ENCODE assay signal across 20 cellular contexts in the genomic region with DNA sequence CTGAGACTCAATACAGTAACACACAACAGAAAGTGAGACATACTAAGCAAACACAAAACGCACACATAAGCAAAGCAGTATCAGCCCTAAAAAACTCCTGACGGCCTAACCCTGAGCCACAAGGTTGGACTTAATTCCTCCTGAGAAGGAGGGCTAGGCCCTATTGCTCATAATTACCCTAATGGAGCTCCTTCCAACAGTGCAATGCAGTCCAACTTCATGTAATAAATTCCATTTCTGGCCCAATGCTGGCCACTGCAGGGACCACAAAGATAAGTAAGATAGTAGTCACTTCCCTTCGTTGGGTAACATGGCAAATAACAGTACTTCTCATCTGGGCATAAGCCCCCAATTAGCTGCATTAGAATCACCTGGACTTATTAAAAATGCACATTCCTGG. TPM values are rescaled to one million over a fixed set of nuclear protein-coding genes. Genes with fewer than 3 reads are reported as not detected.
DNase-seq lines count a peak whose midpoint lies in the region; ATAC-seq, FAIRE-seq and TF ChIP-seq lines count a peak whose summit lies in the region.
"Had no signal": no experiment of that assay in that cellular context is flagged by ENCODE, and none has a peak within 500 bp of the region (broad histone marks: within the 10 kb centered on the region; RNA-seq: fewer than 3 reads in every experiment).

No MANE protein-coding gene starts in this region.

- CTCF ChIA-PET in K562 (lab: Yijun Ruan, JAX; ENCODE audit: low intra/inter-chr PET ratio) = no interaction called here

- H3K27me3 ChIP-seq in Loucy (ENCODE audit: insufficient read depth, low read length, poor library complexity, severe bottlenecking) (no peaks in the 10 kb centered on the region), K562 (ENCODE audit: control insufficient read depth in 2 of 2, insufficient read depth in 2 of 2, low read length in 2 of 2) (no peaks in the 10 kb centered on the region), hepatocyte (no peaks in the 10 kb centered on the region)

- no peak for TF ChIP-seq CTCF in Loucy (conservative IDR thresholded peaks at IDR 0.05; ENCODE audit: low read length)
- no peak for TF ChIP-seq CTCF in K562 (IDR thresholded peaks at IDR 0.05 in 2 of 3, conservative IDR thresholded peaks at IDR 0.05 in 1 of 3; ENCODE audit: insufficient read depth in 2 of 3, low read depth in 1 of 3, low read length in 3 of 3)
- TF ChIP-seq CTCF in hepatocyte (IDR thresholded peaks at IDR 0.05; ENCODE audit: poor library complexity) = no peak

- WGBS in K562 (ENCODE audit: insufficient coverage, low coverage, missing lambda C conversion rate) = 76% methylated on average over 3 of the region's 3 CpGs
- 90% methylated on average over 3 of the region's 3 CpGs for WGBS in hepatocyte (ENCODE audit: low lambda C conversion rate, missing lambda C conversion rate)

- H3K9me2 ChIP-seq in Loucy (replicated peaks; ENCODE audit: low read depth, low read length) (no peaks in the 10 kb centered on the region), hepatocyte (replicated peaks; ENCODE audit: insufficient read depth) (no peaks in the 10 kb centered on the region)

- BruUV-seq in K562 (replicated peaks; lab: Mats Ljungman, UMichigan) = no TSS peak

- H3K27ac ChIP-seq in K562 (ENCODE audit: extremely low read depth, low read depth, low read length) = no peak overlapping the region
- no peak overlapping the region for H3K27ac ChIP-seq in hepatocyte
- H3K27ac ChIP-seq: PC-9, SK-N-MC had no signal

- H3K4me2 ChIP-seq in Loucy (ENCODE audit: low read depth, low read length, poor library complexity, severe bottlenecking) (peak overlapping the region; percentile 7), K562 (ENCODE audit: insufficient read depth, low read length) (no peak overlapping the region), hepatocyte (no peak overlapping the region)
- H3K4me2 ChIP-seq: PC-9 had no signal

- intact Hi-C loops in K562 (cut with micrococcal nuclease) = no loop called here

- no peak overlapping the region for H3K4me3 ChIP-seq in Loucy (ENCODE audit: low read length, poor library complexity, severe bottlenecking)
- no peak overlapping the region for H3K4me3 ChIP-seq in K562
- H3K4me3 ChIP-seq in hepatocyte = no peak overlapping the region
- H3K4me3 ChIP-seq: PC-9, SK-N-MC had no signal

- in situ Hi-C loops in K562 (cut with MboI) = no loop called here

- no peaks in the 10 kb centered on the region for H3K9me1 ChIP-seq in K562 (ENCODE audit: control insufficient read depth, insufficient read depth, low read length)

- no peaks in the 10 kb centered on the region for H4K20me1 ChIP-seq in Loucy (ENCODE audit: insufficient read depth, low read length, poor library complexity, severe bottlenecking)
- peaks cover 3% of the 10 kb centered on the region; the same call in 1 of the 2 replicates for H4K20me1 ChIP-seq in K562 (replicated peaks; ENCODE audit: control insufficient read depth, insufficient read depth, low read length)
- H4K20me1 ChIP-seq in hepatocyte (ENCODE audit: insufficient read depth, poor library complexity, severe bottlenecking) = no peaks in the 10 kb centered on the region

- TF ChIP-seq EP300 in K562 (IDR thresholded peaks at IDR 0.05; ENCODE audit: low read length) = no peak

- no peak for TF ChIP-seq RAD21 in K562 (CRISPR knock-in tag; conservative IDR thresholded peaks at IDR 0.05 in 1 of 2, IDR thresholded peaks at IDR 0.05 in 1 of 2)

- H3F3A ChIP-seq in Loucy (ENCODE audit: low read depth) = no peaks in the 10 kb centered on the region

- peaks cover 28% of the 10 kb centered on the region for H3K4me1 ChIP-seq in Loucy (ENCODE audit: insufficient read depth, low read length, poor library complexity, severe bottlenecking)
- peaks cover 3 to 4% of the 10 kb centered on the region in 2 experiments; a peak in 2 of 5 replicates for H3K4me1 ChIP-seq in K562 (replicated peaks in 1 of 2; ENCODE audit: control insufficient read depth in 2 of 2, insufficient read depth in 2 of 2, low read length in 2 of 2)
- H3K4me1 ChIP-seq in hepatocyte (ENCODE audit: insufficient read depth) = peaks cover 3% of the 10 kb centered on the region

- peaks cover 31% of the 10 kb centered on the region for H3K79me2 ChIP-seq in Loucy (ENCODE audit: insufficient read depth, low read length)
- H3K79me2 ChIP-seq in K562 (ENCODE audit: control insufficient read depth, insufficient read depth, low read length) = peaks cover 20% of the 10 kb centered on the region
- H3K79me2 ChIP-seq in hepatocyte = peaks cover 73% of the 10 kb centered on the region

- no peak for FAIRE-seq in K562 (lab: Jason Lieb, UNC)
- FAIRE-seq: H54 had no signal

- H3K9me3 ChIP-seq in Loucy (ENCODE audit: insufficient read depth, low read depth, low read length) (no peaks in the 10 kb centered on the region), K562 (replicated peaks; ENCODE audit: control insufficient read depth, insufficient read depth, low read depth, low read length) (no peaks in the 10 kb centered on the region), hepatocyte (ENCODE audit: low read depth) (no peaks in the 10 kb centered on the region)

- H3K36me3 ChIP-seq in Loucy (ENCODE audit: insufficient read depth, low read length) = no peaks in the 10 kb centered on the region; the same call in 1 of the 2 replicates
- H3K36me3 ChIP-seq in K562 (ENCODE audit: control insufficient read depth, insufficient read depth, low read length) = no peaks in the 10 kb centered on the region
- no peaks in the 10 kb centered on the region for H3K36me3 ChIP-seq in hepatocyte (replicated peaks; ENCODE audit: insufficient read depth, low read depth)

- TF ChIP-seq POLR2A in K562 (conservative IDR thresholded peaks at IDR 0.05) = no peak

- POLR2A ChIA-PET in K562 (lab: Yijun Ruan, JAX) = interaction anchor here (0.8 kb wide), 1 partner anchor 16 kb away, joined by 3 read pairs; no protein-coding TSS in a partner anchor

- peak; percentile 19 for DNase-seq in NCI-H82 (lab: John Stamatoyannopoulos, UW)
- DNase-seq in NCI-H82 treated with DMSO at 0.1 percent for 48 hours (lab: John Stamatoyannopoulos, UW; ENCODE audit: unreplicated experiment) = no peak
- DNase-seq in K562 (ENCODE audit: extremely low read depth in 1 of 4, low spot score in 3 of 4) = no peak
- DNase-seq in AG08395 (ENCODE audit: low spot score) = no peak
- no peak for DNase-seq in left lobe of liver (ENCODE audit: low spot score)
- no peak for DNase-seq in hepatocyte (ENCODE audit: low spot score)
- DNase-seq: 8988T, Calu3, DND-41, Karpas-422, NCI-H146, NCI-H2081 treated with DMSO at 0.1 percent for 48 hours, NCI-H2227 treated with DMSO at 0.1 percent for 48 hours, NCI-H526, PC-9, T-helper 1 cell had no signal

- H2AFZ ChIP-seq in Loucy (ENCODE audit: low read length) (no peak overlapping the region), K562 (ENCODE audit: low read depth, low read length) (no peak overlapping the region), hepatocyte (no peak overlapping the region)
- H2AFZ ChIP-seq: PC-9 had no signal

- ATAC-seq in K562 (no peak), HG03342 (IDR thresholded peaks at IDR 0.05; ENCODE audit: unreplicated experiment) (no peak), left lobe of liver (no peak)

- no peak overlapping the region for H3K9ac ChIP-seq in Loucy (ENCODE audit: low read depth, low read length, poor library complexity, severe bottlenecking)
- H3K9ac ChIP-seq in K562 (ENCODE audit: insufficient read depth in 1 of 2, low read depth in 2 of 2, low read length in 2 of 2) = no peak overlapping the region

RNA-seq across cellular contexts. Expression of gene VPS39, which starts 4.2 kb away (rescaled TPM):
- 134 and 179 TPM in 2 replicates for total RNA-seq in K562 (2011; cell fraction: chromatin; rRNA removed; ENCODE audit: low replicate concordance)
- total RNA-seq in K562 (2011; cell fraction: nucleolus; rRNA removed) = 68.2 and 73.7 TPM in 2 replicates
- 95.3 and 116 TPM in 2 replicates for total RNA-seq in K562 (2011; cell fraction: nucleoplasm; rRNA removed)
- 16.8 and 17.1 TPM in 2 replicates for total RNA-seq in K562 (2014; rRNA removed)
- 20.0 and 21.5 TPM in 2 replicates for total RNA-seq in K562 (2014; rRNA removed; fragmentation: Illumina TruSeq; extraction: Trizol)
- total RNA-seq in K562 (2015; rRNA removed; fragmentation: Illumina TruSeq; extraction: Trizol) = 21.6 and 23.1 TPM in 2 replicates
- 31.9 and 37.3 TPM in 2 replicates for total RNA-seq in K562 (2021)
- polyA plus RNA-seq in K562 (2011; rRNA removed) = 34.4 and 37.5 TPM in 2 replicates
- polyA plus RNA-seq in K562 (2011; cell fraction: cytosol; rRNA removed) = 25.0 and 28.8 TPM in 2 replicates
- 120 and 133 TPM in 2 replicates for polyA plus RNA-seq in K562 (2011; cell fraction: nucleus; rRNA removed)
- 20.8 and 33.3 TPM in 2 replicates for polyA plus RNA-seq in K562 (2012)
- 27.8 and 28.7 TPM in 2 replicates for polyA plus RNA-seq in K562 (2014; fragmentation: Illumina TruSeq; extraction: Trizol)
- 1 to 10 TPM; 3.2 to 8.0 TPM for polyA plus RNA-seq in K562 (2014; fragmentation: Nextera tagmentation; extraction: Ambion mirVana)
- polyA plus RNA-seq in K562 (2014; rRNA removed) = 21.8 and 28.2 TPM in 2 replicates
- polyA minus RNA-seq in K562 (2011; rRNA and poly(A)+ RNA removed) = 41.2 and 41.5 TPM in 2 replicates
- polyA minus RNA-seq in K562 (2011; cell fraction: cytosol; rRNA and poly(A)+ RNA removed) = 17.1 and 19.3 TPM in 2 replicates
- polyA minus RNA-seq in K562 (2011; cell fraction: nucleus; rRNA and poly(A)+ RNA removed) = 60.0 and 66.3 TPM in 2 replicates
- 21.4 TPM for total RNA-seq in left lobe of liver
- total RNA-seq in hepatocyte = 43.9 and 48.0 TPM in 2 replicates
- 28.8 and 33.8 TPM in 2 replicates for polyA plus RNA-seq in hepatocyte

RNA-seq across cellular contexts. Expression of gene PLA2G4F, which starts 47.5 kb away (rescaled TPM):
- not detected in 2 replicates for total RNA-seq in K562 (2011; cell fraction: chromatin; rRNA removed; ENCODE audit: low replicate concordance)
- total RNA-seq in K562 (2011; cell fraction: nucleolus; rRNA removed) = not detected in 2 replicates
- not detected in 2 replicates for total RNA-seq in K562 (2011; cell fraction: nucleoplasm; rRNA removed)
- not detected in 2 replicates for total RNA-seq in K562 (2014; rRNA removed)
- not detected in 2 replicates for total RNA-seq in K562 (2014; rRNA removed; fragmentation: Illumina TruSeq; extraction: Trizol)
- not detected in 2 replicates for total RNA-seq in K562 (2015; rRNA removed; fragmentation: Illumina TruSeq; extraction: Trizol)
- 0.02 TPM in 1 of 2 replicates, not detected in the other for total RNA-seq in K562 (2021)
- not detected in 2 replicates for polyA plus RNA-seq in K562 (2011; rRNA removed)
- not detected in 2 replicates for polyA plus RNA-seq in K562 (2011; cell fraction: cytosol; rRNA removed)
- polyA plus RNA-seq in K562 (2011; cell fraction: nucleus; rRNA removed) = not detected in 2 replicates
- not detected in 2 replicates for polyA plus RNA-seq in K562 (2012)
- not detected in 2 replicates for polyA plus RNA-seq in K562 (2014; fragmentation: Illumina TruSeq; extraction: Trizol)
- not detected for polyA plus RNA-seq in K562 (2014; fragmentation: Nextera tagmentation; extraction: Ambion mirVana)
- not detected in 2 replicates for polyA plus RNA-seq in K562 (2014; rRNA removed)
- not detected in 2 replicates for polyA minus RNA-seq in K562 (2011; rRNA and poly(A)+ RNA removed)
- polyA minus RNA-seq in K562 (2011; cell fraction: cytosol; rRNA and poly(A)+ RNA removed) = not detected in 2 replicates
- polyA minus RNA-seq in K562 (2011; cell fraction: nucleus; rRNA and poly(A)+ RNA removed) = not detected in 2 replicates
- 0.25 TPM for total RNA-seq in left lobe of liver
- total RNA-seq in hepatocyte = 0.96 and 1.1 TPM in 2 replicates
- 2.2 and 3.8 TPM in 2 replicates for polyA plus RNA-seq in hepatocyte
